In genomic region chr10:132453470-132453861, GRCh38 we compare ENCODE assay signal across 9 cellular contexts. TPM values are rescaled to one million over a fixed set of nuclear protein-coding genes. Genes with fewer than 3 reads are reported as not detected.
DNase-seq lines count a peak whose midpoint lies in the region; ATAC-seq and TF ChIP-seq lines count a peak whose summit lies in the region.
"Had no signal": no experiment of that assay in that cellular context is flagged by ENCODE, and none has a peak within 500 bp of the region (broad histone marks: within the 10 kb centered on the region; RNA-seq: fewer than 3 reads in every experiment).

No MANE protein-coding gene starts in this region.

- in situ Hi-C loops in Panc1 (cut with HindIII; ENCODE audit: low pct_unique_long_range_greater_than_20kb, low sequenced_read_pairs), result no loop called here

- no peaks in the 10 kb centered on the region for H3K9me3 ChIP-seq in left ventricle myocardium inferior (replicated peaks)
- H3K9me3 ChIP-seq in Panc1 (ENCODE audit: control insufficient read depth, insufficient read depth, low read depth, low read length), result no peaks in the 10 kb centered on the region
- H3K9me3 ChIP-seq in vagina, result no peaks in the 10 kb centered on the region
- H3K9me3 ChIP-seq: tibial artery had no signal

- H3K36me3 ChIP-seq in left ventricle myocardium inferior, result no peaks in the 10 kb centered on the region
- H3K36me3 ChIP-seq in Panc1 (ENCODE audit: control insufficient read depth, insufficient read depth, low read length), result no peaks in the 10 kb centered on the region
- H3K36me3 ChIP-seq in vagina, result no peaks in the 10 kb centered on the region
- H3K36me3 ChIP-seq: tibial artery had no signal

- TF ChIP-seq POLR2A in vagina (IDR thresholded peaks at IDR 0.05), result no peak

- POLR2A ChIA-PET in Panc1 (lab: Charles Lee), result no interaction called here

- DNase-seq in left ventricle myocardium inferior (no peak), Right ventricle myocardium inferior (ENCODE audit: missing footprints) (no peak), Panc1 (ENCODE audit: low read depth, low spot score) (no peak), left colon (peak in 1 of 2 donors; percentile 44), vagina (ENCODE audit: extremely low spot score in 2 of 2) (no peak), NCI-H524 treated with DMSO at 0.1 percent for 48 hours (lab: John Stamatoyannopoulos, UW) (no peak)

- TF ChIP-seq CTCF in left ventricle myocardium inferior (IDR thresholded peaks at IDR 0.05; ENCODE audit: borderline replicate concordance), result peak; percentile 22
- peak; percentile 46 for TF ChIP-seq CTCF in Panc1 (IDR thresholded peaks at IDR 0.05)
- no peak for TF ChIP-seq CTCF in vagina (IDR thresholded peaks at IDR 0.05)

- peaks cover 22% of the 10 kb centered on the region for H3K27me3 ChIP-seq in left ventricle myocardium inferior (ENCODE audit: low read depth)
- no peaks in the 10 kb centered on the region for H3K27me3 ChIP-seq in Panc1 (ENCODE audit: control insufficient read depth, insufficient read depth, low read length)
- no peaks in the 10 kb centered on the region for H3K27me3 ChIP-seq in vagina

- CTCF ChIA-PET in Panc1 (lab: Charles Lee), result interaction anchor here (0.9 kb wide), 1 partner anchor 66 kb away, joined by 3 read pairs; no protein-coding TSS in a partner anchor

- BruUV-seq in Panc1 (replicated peaks; lab: Mats Ljungman, UMichigan), result no TSS peak

- peak overlapping the region; percentile 44 for H3K4me3 ChIP-seq in left ventricle myocardium inferior
- peak overlapping the region; percentile 6 to 40; a peak in 2 of 4 replicates for H3K4me3 ChIP-seq in Panc1 (ENCODE audit: low read depth in 2 of 2, low read length in 2 of 2)
- peak overlapping the region in 1 of 2 donors; percentile 23 for H3K4me3 ChIP-seq in vagina

- intact Hi-C loops in left ventricle myocardium inferior (cut with micrococcal nuclease) (loop anchor here (5.0 kb wide), 1 partner anchor 61 kb away; no protein-coding TSS in a partner anchor), Right ventricle myocardium inferior (cut with DNase I) (loop anchor here (1.0 to 2.0 kb wide), 2 partner anchors 65 to 231 kb away; no protein-coding TSS in a partner anchor), Panc1 (cut with micrococcal nuclease; ENCODE audit: unreplicated experiment) (loop anchor here (2.0 to 10.0 kb wide), 3 partner anchors 67 to 341 kb away; no protein-coding TSS in a partner anchor), left colon (cut with DNase I, micrococcal nuclease) (loop anchor here in 1 of 2 donors (5.0 kb wide), 1 partner anchor 61 kb away; no protein-coding TSS in a partner anchor), vagina (cut with DNase I) (loop anchor here (2.0 kb wide), 1 partner anchor 67 kb away; no protein-coding TSS in a partner anchor)

- H3K27ac ChIP-seq in left ventricle myocardium inferior (replicated peaks) (no peak overlapping the region), Panc1 (ENCODE audit: low read length) (peak overlapping the region; percentile 64), vagina (peak overlapping the region; percentile 54)

- ATAC-seq in Right ventricle myocardium inferior (no peak), Panc1 (peak; percentile 3), left colon (peak; percentile 6), GM21619 (IDR thresholded peaks at IDR 0.05; ENCODE audit: unreplicated experiment) (no peak), GM18867 (IDR thresholded peaks at IDR 0.05; ENCODE audit: unreplicated experiment) (no peak)

- peaks cover 20% of the 10 kb centered on the region for H3K4me1 ChIP-seq in left ventricle myocardium inferior
- H3K4me1 ChIP-seq in Panc1 (ENCODE audit: control insufficient read depth, insufficient read depth, low read length), result peaks cover 47% of the 10 kb centered on the region
- peaks cover 20% of the 10 kb centered on the region for H3K4me1 ChIP-seq in vagina

RNA-seq across cellular contexts. Expression of gene PWWP2B, which starts 56.5 kb away (rescaled TPM):
- total RNA-seq in left ventricle myocardium inferior (17.2 TPM), Right ventricle myocardium inferior (22.3 TPM), Panc1 (2021; ENCODE audit: unreplicated experiment) (51.6 TPM), left colon (10 to 100 TPM; 51.9 to 55.3 TPM), vagina (14.7 TPM)
- polyA plus RNA-seq in Panc1 (2012; ENCODE audit: insufficient read length), result 56.2 TPM

Comparison
In these comparisons a context has a peak if more than half of its experiments do, and no peak if none do; other contexts are left out.
1. CTCF ChIP-seq: peak in left ventricle myocardium inferior (single experiment) and Panc1 (single experiment); none in vagina (0 of 3).
2. ATAC-seq: peak in Panc1 (single experiment) and left colon (single experiment); none in Right ventricle myocardium inferior (single experiment), GM21619 (single experiment) and GM18867 (single experiment).